In genomic region chr10:59098811-59099452, GRCh38 we compare ENCODE assay signal across 15 cellular contexts.
DNase-seq lines count a peak whose midpoint lies in the region; ATAC-seq, FAIRE-seq and TF ChIP-seq lines count a peak whose summit lies in the region.
"Had no signal": no experiment of that assay in that cellular context is flagged by ENCODE, and none has a peak within 500 bp of the region (broad histone marks: within the 10 kb centered on the region; RNA-seq: fewer than 3 reads in every experiment).

No MANE protein-coding gene starts in this region.

- H3K9ac ChIP-seq in rectal smooth muscle tissue (ENCODE audit: low read length): no peak overlapping the region

- no TSS peak for BruUV-seq in Caco-2 (replicated peaks; lab: Mats Ljungman, UMichigan)

- ATAC-seq in HG02870 (IDR thresholded peaks at IDR 0.05; ENCODE audit: unreplicated experiment) (no peak), GM18870 (IDR thresholded peaks at IDR 0.05; ENCODE audit: unreplicated experiment) (no peak)
- no peak for ATAC-seq in naive thymus-derived CD8-positive, alpha-beta T cell
- ATAC-seq: activated CD4-positive, alpha-beta T cell treated with anti-CD3 and anti-CD28 coated beads for 36 hours; stimulated activated naive CD8-positive, alpha-beta T cell treated with anti-CD3 and anti-CD28 coated beads, Interleukin-15, Interleukin-2, amounts not matched to agents 100 U/mL and 50 U/mL, for 24 hours had no signal

- H3K4me3 Mint-ChIP-seq in Caco-2 (ENCODE audit: unreplicated experiment): no peak overlapping the region
- H3K4me3 Mint-ChIP-seq in naive thymus-derived CD8-positive, alpha-beta T cell: no peak overlapping the region
- H3K4me3 Mint-ChIP-seq: activated CD4-positive, alpha-beta T cell treated with anti-CD3 and anti-CD28 coated beads for 36 hours; activated T-helper 1 cell treated with anti-CD3 and anti-CD28 coated beads, Interleukin-12 subunit alpha, Interleukin-12 subunit beta, Interleukin-2, Interleukin-4 antibody, amounts not matched to agents 30 ng/mL and 10 ng/mL and 1 ng/mL, durations not matched to agents 14 hours and 24 hours and 36 hours; CD4-positive, CD25-positive, alpha-beta regulatory T cell had no signal

- TF ChIP-seq CTCF in D721Med (IDR thresholded peaks at IDR 0.05; ENCODE audit: insufficient read depth, missing control alignments) (no peak), Caco-2 (IDR thresholded peaks at IDR 0.05; ENCODE audit: insufficient read depth in 1 of 2, low read depth in 1 of 2, low read length in 1 of 2, severe bottlenecking in 1 of 2, unreplicated experiment in 1 of 2) (no peak)

- H3K4me3 ChIP-seq in rectal smooth muscle tissue (ENCODE audit: low read length): no peak overlapping the region
- no peak overlapping the region for H3K4me3 ChIP-seq in Caco-2 (ENCODE audit: low read depth, low read length)

- DNase-seq in D721Med (ENCODE audit: insufficient read length, low spot score): no peak
- peak; percentile 89 for DNase-seq in NCI-H69 (lab: John Stamatoyannopoulos, UW)
- no peak for DNase-seq in Caco-2
- no peak for DNase-seq in naive thymus-derived CD8-positive, alpha-beta T cell
- DNase-seq: activated CD4-positive, alpha-beta T cell treated with anti-CD3 and anti-CD28 coated beads for 36 hours; CD4-positive, CD25-positive, alpha-beta regulatory T cell; NCI-H187; stimulated activated naive CD8-positive, alpha-beta T cell treated with anti-CD3 and anti-CD28 coated beads, Interleukin-15, Interleukin-2, amounts not matched to agents 100 U/mL and 50 U/mL, for 24 hours had no signal

- H3K27ac ChIP-seq in rectal smooth muscle tissue (ENCODE audit: low read depth, low read length): peak overlapping the region; percentile 24
- H3K27ac ChIP-seq: brain microvascular endothelial cell had no signal

- POLR2A ChIA-PET in Caco-2 (lab: Charles Lee): no interaction called here
- POLR2A ChIA-PET in naive thymus-derived CD8-positive, alpha-beta T cell (lab: Charles Lee): no interaction called here

- H3K4me1 ChIP-seq in rectal smooth muscle tissue (ENCODE audit: control insufficient read depth, insufficient read depth, low read length): peaks cover 3% of the 10 kb centered on the region
- H3K4me1 ChIP-seq in Caco-2: 0 out of 2 replicates have a peak, but pooled peaks cover 5% of the 10 kb centered on the region

- FAIRE-seq in D721Med (lab: Jason Lieb, UNC) (peak; percentile 6), endometrium (lab: Jason Lieb, UNC) (peak; percentile 66)
- FAIRE-seq: endothelial cell of umbilical vein had no signal

- H3K27me3 ChIP-seq in rectal smooth muscle tissue (ENCODE audit: control insufficient read depth, insufficient read depth, low read length): no peaks in the 10 kb centered on the region
- H3K27me3 ChIP-seq in Caco-2 (replicated peaks; ENCODE audit: control insufficient read depth, insufficient read depth, low read length): no peaks in the 10 kb centered on the region
- H3K27me3 ChIP-seq: brain microvascular endothelial cell had no signal

- H3K9me3 ChIP-seq in Caco-2: no peaks in the 10 kb centered on the region

- H3K36me3 ChIP-seq in rectal smooth muscle tissue (ENCODE audit: control insufficient read depth, insufficient read depth, low read length): no peaks in the 10 kb centered on the region
- H3K36me3 ChIP-seq in Caco-2 (ENCODE audit: control insufficient read depth, insufficient read depth, low read length): no peaks in the 10 kb centered on the region
- H3K36me3 ChIP-seq: brain microvascular endothelial cell had no signal

- CTCF ChIA-PET in Caco-2 (lab: Charles Lee): no interaction called here

- no peaks in the 10 kb centered on the region for H3K36me3 Mint-ChIP-seq in Caco-2 (ENCODE audit: insufficient read depth, unreplicated experiment)
- H3K36me3 Mint-ChIP-seq in naive thymus-derived CD8-positive, alpha-beta T cell: no peaks in the 10 kb centered on the region
- H3K36me3 Mint-ChIP-seq: CD4-positive, CD25-positive, alpha-beta regulatory T cell had no signal

- H3K27ac Mint-ChIP-seq in Caco-2 (ENCODE audit: unreplicated experiment): no peak overlapping the region
- H3K27ac Mint-ChIP-seq in naive thymus-derived CD8-positive, alpha-beta T cell: no peak overlapping the region
- H3K27ac Mint-ChIP-seq: activated CD4-positive, alpha-beta T cell treated with anti-CD3 and anti-CD28 coated beads for 36 hours; activated T-helper 1 cell treated with anti-CD3 and anti-CD28 coated beads, Interleukin-12 subunit alpha, Interleukin-12 subunit beta, Interleukin-2, Interleukin-4 antibody, amounts not matched to agents 30 ng/mL and 10 ng/mL and 1 ng/mL, durations not matched to agents 14 hours and 24 hours and 36 hours; CD4-positive, CD25-positive, alpha-beta regulatory T cell had no signal

- peaks cover 2% of the 10 kb centered on the region for H3K9me3 Mint-ChIP-seq in Caco-2 (ENCODE audit: unreplicated experiment)
- peaks cover 0 to 8% (median 0%) of the 10 kb centered on the region in 9 donors for H3K9me3 Mint-ChIP-seq in naive thymus-derived CD8-positive, alpha-beta T cell
- H3K9me3 Mint-ChIP-seq: activated T-helper 1 cell treated with anti-CD3 and anti-CD28 coated beads, Interleukin-12 subunit alpha, Interleukin-12 subunit beta, Interleukin-2, Interleukin-4 antibody, amounts not matched to agents 30 ng/mL and 10 ng/mL and 1 ng/mL, durations not matched to agents 14 hours and 24 hours and 36 hours had no signal

- intact Hi-C loops in Caco-2 (cut with micrococcal nuclease; ENCODE audit: unreplicated experiment): no loop called here

- no peaks in the 10 kb centered on the region for H3K27me3 Mint-ChIP-seq in Caco-2 (ENCODE audit: insufficient read depth, unreplicated experiment)
- H3K27me3 Mint-ChIP-seq in naive thymus-derived CD8-positive, alpha-beta T cell: no peaks in the 10 kb centered on the region
- H3K27me3 Mint-ChIP-seq: activated CD4-positive, alpha-beta T cell treated with anti-CD3 and anti-CD28 coated beads for 36 hours; CD4-positive, CD25-positive, alpha-beta regulatory T cell had no signal

- H3K4me1 Mint-ChIP-seq in Caco-2 (ENCODE audit: low read depth, unreplicated experiment): no peaks in the 10 kb centered on the region
- H3K4me1 Mint-ChIP-seq in naive thymus-derived CD8-positive, alpha-beta T cell: no peaks in the 10 kb centered on the region
- H3K4me1 Mint-ChIP-seq: activated CD4-positive, alpha-beta T cell treated with anti-CD3 and anti-CD28 coated beads for 36 hours; CD4-positive, CD25-positive, alpha-beta regulatory T cell had no signal
